ENCODE assay signal across 13 cellular contexts in genomic region chr5:42807722-42808447, GRCh38. TPM values are rescaled to one million over a fixed set of nuclear protein-coding genes. Genes with fewer than 3 reads are reported as not detected.
A peak's percentile ranks its signal among the peaks of the same experiment; 100 is the strongest.
DNase-seq lines count a peak whose midpoint lies in the region; ATAC-seq and TF ChIP-seq lines count a peak whose summit lies in the region.
"Had no signal": no experiment of that assay in that cellular context is flagged by ENCODE, and none has a peak within 500 bp of the region (broad histone marks: within the 10 kb centered on the region; RNA-seq: fewer than 3 reads in every experiment).

No MANE protein-coding gene starts in this region.

- no peak overlapping the region for H3K4me3 Mint-ChIP-seq in immature natural killer cell
- no peak overlapping the region for H3K4me3 Mint-ChIP-seq in activated T-cell treated with anti-CD3 and anti-CD28 coated beads, Interleukin-2, amount 50 U/mL, for 24 hours
- H3K4me3 Mint-ChIP-seq: activated CD4-positive, alpha-beta memory T cell treated with anti-CD3 and anti-CD28 coated beads for 36 hours had no signal

- H3K9me3 ChIP-seq in duodenal mucosa (ENCODE audit: control insufficient read depth in 1 of 2, low read length in 2 of 2) (no peaks in the 10 kb centered on the region), liver (ENCODE audit: control insufficient read depth in 4 of 4, low read length in 3 of 4) (no peaks in the 10 kb centered on the region), subcutaneous abdominal adipose tissue (ENCODE audit: control insufficient read depth in 5 of 5, low read length in 5 of 5) (no peaks in the 10 kb centered on the region)

- H3K4me3 ChIP-seq in duodenal mucosa (ENCODE audit: low read depth in 1 of 2, low read length in 2 of 2) (peak overlapping the region; percentile 8 to 21), liver (ENCODE audit: low read depth in 1 of 3, low read length in 3 of 3) (peak overlapping the region; percentile 16 to 76 (median 66)), subcutaneous abdominal adipose tissue (ENCODE audit: low read depth in 1 of 5, low read length in 5 of 5) (peak overlapping the region; percentile 17 to 97 (median 61))

- no peak for ATAC-seq in HG03139 (IDR thresholded peaks at IDR 0.05; ENCODE audit: unreplicated experiment)

- H3K27me3 ChIP-seq in duodenal mucosa (ENCODE audit: control insufficient read depth in 1 of 2, insufficient read depth in 2 of 2, low read length in 2 of 2) (no peaks in the 10 kb centered on the region), liver (ENCODE audit: control insufficient read depth in 4 of 4, insufficient read depth in 4 of 4, low read length in 3 of 4) (no peaks in the 10 kb centered on the region), subcutaneous abdominal adipose tissue (ENCODE audit: control insufficient read depth in 5 of 5, insufficient read depth in 4 of 5, low read length in 5 of 5) (no peaks in the 10 kb centered on the region)

- no peaks in the 10 kb centered on the region for H3K9me3 Mint-ChIP-seq in immature natural killer cell
- no peaks in the 10 kb centered on the region for H3K9me3 Mint-ChIP-seq in activated T-cell treated with anti-CD3 and anti-CD28 coated beads, Interleukin-2, amount 50 U/mL, for 24 hours
- H3K9me3 Mint-ChIP-seq: activated CD4-positive, alpha-beta memory T cell treated with anti-CD3 and anti-CD28 coated beads for 36 hours had no signal

- H3K27me3 Mint-ChIP-seq in immature natural killer cell (ENCODE audit: low read depth in 3 of 3), result no peaks in the 10 kb centered on the region
- H3K27me3 Mint-ChIP-seq in activated T-cell treated with anti-CD3 and anti-CD28 coated beads, Interleukin-2, amount 50 U/mL, for 24 hours, result no peaks in the 10 kb centered on the region
- H3K27me3 Mint-ChIP-seq: activated CD4-positive, alpha-beta memory T cell treated with anti-CD3 and anti-CD28 coated beads for 36 hours had no signal

- H3K36me3 Mint-ChIP-seq in immature natural killer cell, result peaks cover 0 to 8% (median 0%) of the 10 kb centered on the region in 3 donors
- no peaks in the 10 kb centered on the region for H3K36me3 Mint-ChIP-seq in activated T-cell treated with anti-CD3 and anti-CD28 coated beads, Interleukin-2, amount 50 U/mL, for 24 hours (ENCODE audit: low read depth)
- H3K36me3 Mint-ChIP-seq: activated CD4-positive, alpha-beta memory T cell treated with anti-CD3 and anti-CD28 coated beads for 36 hours had no signal

- 22% methylated on average over 2 of the region's 2 CpGs for whole genome bisulfite sequencing in liver

- H3K36me3 ChIP-seq in duodenal mucosa (ENCODE audit: control insufficient read depth in 1 of 2, insufficient read depth in 2 of 2, low read length in 2 of 2), result peaks cover 3 to 5% of the 10 kb centered on the region in 2 donors
- peaks cover 5 to 38% (median 32%) of the 10 kb centered on the region in 4 donors for H3K36me3 ChIP-seq in liver (ENCODE audit: control insufficient read depth in 4 of 4, insufficient read depth in 3 of 4, low read depth in 1 of 4, low read length in 3 of 4)
- peaks cover 30 to 41% (median 36%) of the 10 kb centered on the region in 5 donors for H3K36me3 ChIP-seq in subcutaneous abdominal adipose tissue (ENCODE audit: control insufficient read depth in 5 of 5, insufficient read depth in 5 of 5, low read length in 5 of 5)

- peak; percentile 64 to 67 for TF ChIP-seq RAD21 in liver (IDR thresholded peaks at IDR 0.05)

- peaks cover 0 to 8% of the 10 kb centered on the region in 2 donors for H3K4me1 Mint-ChIP-seq in immature natural killer cell
- peaks cover 6% of the 10 kb centered on the region for H3K4me1 Mint-ChIP-seq in activated T-cell treated with anti-CD3 and anti-CD28 coated beads, Interleukin-2, amount 50 U/mL, for 24 hours (ENCODE audit: low read depth)

- H3K27ac ChIP-seq in duodenal mucosa (ENCODE audit: low read depth, low read length) (no peak overlapping the region), liver (ENCODE audit: low read depth in 1 of 2, low read length in 2 of 2) (no peak overlapping the region), subcutaneous abdominal adipose tissue (ENCODE audit: low read depth, low read length) (peak overlapping the region; percentile 80)

- H3K9ac ChIP-seq in duodenal mucosa (ENCODE audit: low read depth in 1 of 2, low read length in 2 of 2) (no peak overlapping the region), liver (ENCODE audit: low read depth in 1 of 2, low read length in 2 of 2) (peak overlapping the region; percentile 83 to 90), subcutaneous abdominal adipose tissue (ENCODE audit: low read length in 5 of 5) (peak overlapping the region in 4 of 5 donors; percentile 7 to 65 (median 37))

- no peak overlapping the region for H3K27ac Mint-ChIP-seq in immature natural killer cell
- H3K27ac Mint-ChIP-seq in activated T-cell treated with anti-CD3 and anti-CD28 coated beads, Interleukin-2, amount 50 U/mL, for 24 hours, result no peak overlapping the region
- H3K27ac Mint-ChIP-seq: activated CD4-positive, alpha-beta memory T cell treated with anti-CD3 and anti-CD28 coated beads for 36 hours had no signal

- DNase-seq in OCI-M1 (lab: John Stamatoyannopoulos, UW) (peak; percentile 11), immature natural killer cell (no peak), NCI-H69 (lab: John Stamatoyannopoulos, UW) (no peak)
- DNase-seq in activated T-cell treated with anti-CD3 and anti-CD28 coated beads, Interleukin-2, amount 50 U/mL, for 24 hours, result no peak
- DNase-seq: activated CD4-positive, alpha-beta memory T cell treated with anti-CD3 and anti-CD28 coated beads for 36 hours; activated gamma-delta T cell; COR-L47; NCI-H2081 treated with DMSO at 0.1 percent for 48 hours; T-helper 2 cell had no signal

- H3K4me1 ChIP-seq in duodenal mucosa (ENCODE audit: control insufficient read depth in 1 of 2, insufficient read depth in 2 of 2, low read length in 2 of 2) (peaks cover 0 to 7% of the 10 kb centered on the region in 2 donors), liver (ENCODE audit: control insufficient read depth in 4 of 4, insufficient read depth in 4 of 4, low read length in 3 of 4) (peaks cover 3 to 35% (median 25%) of the 10 kb centered on the region in 4 donors), subcutaneous abdominal adipose tissue (ENCODE audit: control insufficient read depth in 5 of 5, insufficient read depth in 5 of 5, low read length in 5 of 5) (peaks cover 0 to 44% (median 34%) of the 10 kb centered on the region in 5 donors)

- TF ChIP-seq CTCF in liver (IDR thresholded peaks at IDR 0.05; ENCODE audit: low read depth, low read length, missing input control), result no peak

TF ChIP-seq in liver, 16 proteins besides CTCF, POLR2A, EP300 and RAD21 (continues in another document):
- TF ChIP-seq REST (IDR thresholded peaks at IDR 0.05), result peak; percentile 12
- no peak for TF ChIP-seq FOXA2 (IDR thresholded peaks at IDR 0.05)
- peak; percentile 31 for TF ChIP-seq ATF3 (IDR thresholded peaks at IDR 0.05)
- peak; percentile 24 for TF ChIP-seq HNF4G (IDR thresholded peaks at IDR 0.05)
- TF ChIP-seq FOXA1 (IDR thresholded peaks at IDR 0.05), result no peak
- peak; percentile 72 for TF ChIP-seq TAF1 (conservative IDR thresholded peaks at IDR 0.05)
- TF ChIP-seq GABPA (IDR thresholded peaks at IDR 0.05 in 1 of 2, conservative IDR thresholded peaks at IDR 0.05 in 1 of 2), result no peak
- peak; percentile 58 to 75 for TF ChIP-seq HNF4A (conservative IDR thresholded peaks at IDR 0.05)
- TF ChIP-seq NR2F2 (IDR thresholded peaks at IDR 0.05), result no peak
- peak in 1 of 2 donors; percentile 29 for TF ChIP-seq RXRA (IDR thresholded peaks at IDR 0.05)
- TF ChIP-seq YY1 (IDR thresholded peaks at IDR 0.05), result no peak

RNA-seq across cellular contexts. Expression of gene SELENOP, which starts 3.8 kb away (rescaled TPM):
- 1,000 to 10,000 TPM in 1 of 2 donors, 100 to 1,000 TPM in 1; 944 to 1,776 TPM for total RNA-seq in liver
- polyA plus RNA-seq in liver (1,000 to 10,000 TPM in 1 of 2 donors, 100 to 1,000 TPM in 1; 880 to 1,788 TPM), immature natural killer cell (1 to 10 TPM in 1 of 3 donors, under 1 TPM in 1, not detected in 1; 0.61 to 2.1 TPM)
- total RNA-seq: activated CD4-positive, alpha-beta memory T cell treated with anti-CD3 and anti-CD28 coated beads for 36 hours had no signal

RNA-seq across cellular contexts. Expression of gene CCDC152, which starts 51.3 kb away (rescaled TPM):
- 1 to 10 TPM in 1 of 2 donors, under 1 TPM in 1; 0.08 to 1.1 TPM for total RNA-seq in liver
- polyA plus RNA-seq in liver (10 to 100 TPM in 1 of 2 donors, 1 to 10 TPM in 1; 5.6 to 81.4 TPM), immature natural killer cell (1 to 10 TPM; 1.7 to 3.1 (median 2.5) TPM)

Comparison
In these comparisons a context has a peak if more than half of its experiments do, and no peak if none do; other contexts are left out.
1. H3K4me3 ChIP-seq: peak in every context shown above with its lines; median percentile 66 in liver; 61 in subcutaneous abdominal adipose tissue; 14 in duodenal mucosa.
2. H3K9ac ChIP-seq: peak in liver (2 of 2) and subcutaneous abdominal adipose tissue (4 of 5); none in duodenal mucosa (0 of 2).
3. RNA of gene SELENOP, which starts 3.8 kb away (polyA plus RNA-seq): 880 to 1,788 TPM in liver; 0.61 to 2.1 TPM in immature natural killer cell; every median in the first group is over 100 times any median in the second.